ENCODE assay signal across 8 cellular contexts in the genomic region with DNA sequence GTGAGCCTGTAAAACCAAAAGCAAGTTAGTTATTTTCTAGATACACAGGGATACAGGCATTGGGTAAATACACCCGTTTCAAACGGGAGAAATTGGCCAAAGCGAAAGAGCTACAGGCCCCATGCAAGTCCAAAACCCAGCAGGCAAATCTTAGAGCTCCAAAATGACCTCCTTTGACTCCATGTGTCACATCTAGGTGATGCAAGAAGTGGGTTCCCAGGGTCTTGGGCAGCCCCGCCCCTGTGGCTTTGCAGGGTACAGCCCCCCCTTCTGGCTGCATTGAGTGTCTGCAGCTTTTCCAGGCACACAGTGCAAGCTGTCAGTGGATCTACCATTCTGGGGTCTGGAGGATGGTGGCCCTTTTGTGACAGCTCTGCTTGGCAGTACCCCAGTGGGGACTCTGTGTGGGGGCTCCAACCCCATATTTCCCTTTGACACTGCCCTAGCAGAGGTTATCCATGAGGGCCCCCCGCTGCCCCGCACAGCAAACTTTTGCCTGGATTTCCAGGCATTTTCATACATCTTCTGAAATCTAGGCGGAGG.
DNase-seq lines count a peak whose midpoint lies in the region; ATAC-seq and TF ChIP-seq lines count a peak whose summit lies in the region.
"Not testable (repeated sequence)": the region's sequence is repeated elsewhere in the genome, so short reads cannot be mapped to it uniquely, and the experiment has no call there.

No MANE protein-coding gene starts in this region.

- not testable (repeated sequence) for H3K36me3 ChIP-seq in Karpas-422 (ENCODE audit: insufficient read depth, low read length); SJCRH30; upper lobe of right lung

- not testable (repeated sequence) for H3K4me1 ChIP-seq in Karpas-422 (ENCODE audit: low read length); SJCRH30; upper lobe of right lung

- TF ChIP-seq CTCF in cardiac fibroblast (IDR thresholded peaks at IDR 0.05; ENCODE audit: low read depth, low read length): peak; percentile 13
- peak; percentile 4 for TF ChIP-seq CTCF in fibroblast of villous mesenchyme (IDR thresholded peaks at IDR 0.05; ENCODE audit: insufficient read depth, low read depth, low read length)
- peak; percentile 31 for TF ChIP-seq CTCF in osteocyte (IDR thresholded peaks at IDR 0.05)
- not testable (repeated sequence) for TF ChIP-seq CTCF in upper lobe of right lung (IDR thresholded peaks at IDR 0.05)

- not testable (repeated sequence) for H3K27me3 Mint-ChIP-seq in osteocyte (ENCODE audit: unreplicated experiment)

- H3K9me2 ChIP-seq in Karpas-422 (replicated peaks; ENCODE audit: insufficient read depth, low read length): not testable (repeated sequence)

- H3K4me1 Mint-ChIP-seq in osteocyte (ENCODE audit: unreplicated experiment): not testable (repeated sequence)

- H3K27me3 ChIP-seq in Karpas-422 (ENCODE audit: low read length); SJCRH30; upper lobe of right lung: not testable (repeated sequence)

- H3K4me2 ChIP-seq in Karpas-422 (ENCODE audit: low read depth, low read length, poor library complexity, severe bottlenecking): not testable (repeated sequence)

- H3K79me2 ChIP-seq in Karpas-422 (ENCODE audit: low read length): not testable (repeated sequence)

- DNase-seq in Daoy (ENCODE audit: low read depth) (peak; percentile 42), Karpas-422 (peak; percentile 84), SJCRH30 (peak; percentile 56 to 71), cardiac fibroblast (ENCODE audit: low read depth in 2 of 2) (peak in 1 of 2 donors; percentile 7), upper lobe of right lung (peak; percentile 67)
- peak; percentile 74 for DNase-seq in activated CD8-positive, alpha-beta memory T cell treated with anti-CD3 and anti-CD28 coated beads, Interleukin-2, amount 50 U/mL, for 48 hours
- not testable (repeated sequence) for DNase-seq in fibroblast of villous mesenchyme (ENCODE audit: low read depth); osteocyte (ENCODE audit: extremely low spot score, unreplicated experiment)

- not testable (repeated sequence) for H3K36me3 Mint-ChIP-seq in osteocyte (ENCODE audit: unreplicated experiment)

- ATAC-seq in upper lobe of right lung: not testable (repeated sequence)

- H3K9ac ChIP-seq in Karpas-422 (ENCODE audit: low read length): not testable (repeated sequence)

- not testable (repeated sequence) for H3K9me3 Mint-ChIP-seq in osteocyte (ENCODE audit: unreplicated experiment)

- intact Hi-C loops in upper lobe of right lung (cut with DNase I): not testable (repeated sequence)

- not testable (repeated sequence) for H2AFZ ChIP-seq in Karpas-422 (ENCODE audit: low read length)

- not testable (repeated sequence) for H4K20me1 ChIP-seq in Karpas-422 (ENCODE audit: insufficient read depth, low read depth, low read length)

- not testable (repeated sequence) for H3K27ac Mint-ChIP-seq in osteocyte (ENCODE audit: unreplicated experiment)

- not testable (repeated sequence) for H3K4me3 ChIP-seq in Karpas-422 (ENCODE audit: low read length); SJCRH30; cardiac fibroblast (replicated peaks in 1 of 2; ENCODE audit: low read depth in 2 of 2, low read length in 2 of 2); fibroblast of villous mesenchyme (ENCODE audit: low read depth, low read length); upper lobe of right lung

- H3K4me3 Mint-ChIP-seq in osteocyte (ENCODE audit: unreplicated experiment): not testable (repeated sequence)

- not testable (repeated sequence) for H3K9me3 ChIP-seq in Karpas-422 (ENCODE audit: low read length); SJCRH30 (replicated peaks); upper lobe of right lung

- H3K27ac ChIP-seq in Karpas-422 (ENCODE audit: low read length); SJCRH30; upper lobe of right lung: not testable (repeated sequence)
